Comparison of ENCODE assay signal across 9 cellular contexts in genomic region chr1:17539526-17540254, GRCh38. TPM values are rescaled to one million over a fixed set of nuclear protein-coding genes. Genes with fewer than 3 reads are reported as not detected.
DNase-seq lines count a peak whose midpoint lies in the region; ATAC-seq, FAIRE-seq and TF ChIP-seq lines count a peak whose summit lies in the region.
"Had no signal": no experiment of that assay in that cellular context is flagged by ENCODE, and none has a peak within 500 bp of the region (broad histone marks: within the 10 kb centered on the region; RNA-seq: fewer than 3 reads in every experiment).

TSS of gene ARHGEF10L (plus strand) at chr1:17539698. CDS start at chr1:17580596, 40,898 bp downstream.

- peak within 1 kb of the TSS; percentile 75 for H2BK5ac ChIP-seq in IMR-90 (ENCODE audit: low read depth, low read length, poor library complexity, severe bottlenecking)

- H3K36me3 ChIP-seq in BJ (ENCODE audit: control insufficient read depth, insufficient read depth, low read length) (no peaks in the 10 kb centered on the region), IMR-90 (ENCODE audit: control insufficient read depth, insufficient read depth, low read length) (no peaks in the 10 kb centered on the region), tibial artery (no peaks in the 10 kb centered on the region)

- dilution Hi-C loops in IMR-90 (cut with HindIII; ENCODE audit: low sequenced_read_pairs, unreplicated experiment), result no loop called here

- TF ChIP-seq POLR2A in IMR-90 (IDR thresholded peaks at IDR 0.05; ENCODE audit: low read depth, low read length), result no peak
- TF ChIP-seq POLR2A in GM12892 (IDR thresholded peaks at IDR 0.05; ENCODE audit: low read depth, low read length), result no peak

- H3K14ac ChIP-seq in IMR-90 (replicated peaks; ENCODE audit: low read depth, low read length), result peak within 1 kb of the TSS; percentile 99

- peak within 1 kb of the TSS; percentile 89 for H3K56ac ChIP-seq in IMR-90 (ENCODE audit: extremely low read depth, insufficient read depth, low read length)

- peaks cover 19% of the 10 kb centered on the region for H3K4me1 Mint-ChIP-seq in memory B cell

- peaks cover 2% of the 10 kb centered on the region for H3K9me3 Mint-ChIP-seq in memory B cell

- peak within 1 kb of the TSS; percentile 80 for H3K4me3 Mint-ChIP-seq in memory B cell

- peak within 1 kb of the TSS; percentile 30 for H3K18ac ChIP-seq in IMR-90 (ENCODE audit: low read depth, low read length)

- H3K79me1 ChIP-seq in IMR-90 (ENCODE audit: low read depth in 1 of 2, low read length in 2 of 2), result peaks cover 15 to 25% of the 10 kb centered on the region in 2 experiments; a peak in 3 of 4 replicates

- peak within 1 kb of the TSS; percentile 83 for H4K5ac ChIP-seq in IMR-90 (ENCODE audit: low read depth, low read length)

- H3K4me3 ChIP-seq in BJ (ENCODE audit: low read depth, low read length) (peak within 1 kb of the TSS; percentile 72), IMR-90 (ENCODE audit: insufficient read depth, low read depth, low read length) (peak within 1 kb of the TSS; percentile 79), dorsolateral prefrontal cortex (peak within 1 kb of the TSS; percentile 58 to 91 (median 81)), tibial artery (peak within 1 kb of the TSS; percentile 97 to 99)

- POLR2A ChIA-PET in BJ (lab: Charles Lee) (no interaction called here), IMR-90 (lab: Charles Lee; ENCODE audit: unreplicated experiment) (no interaction called here)

- H3K27ac ChIP-seq in IMR-90 (ENCODE audit: insufficient read depth, low read length), result peak within 1 kb of the TSS; percentile 85
- peak within 1 kb of the TSS in 53 of 59 donors; percentile 19 to 97 (median 78) for H3K27ac ChIP-seq in dorsolateral prefrontal cortex
- peak within 1 kb of the TSS; percentile 100 for H3K27ac ChIP-seq in tibial artery

- in situ Hi-C loops in IMR-90 (cut with MboI; ENCODE audit: low sequenced_read_pairs), result no loop called here

- peak within 1 kb of the TSS; percentile 61 for H2AK5ac ChIP-seq in IMR-90 (ENCODE audit: low read depth, low read length)

- H3K9ac ChIP-seq in IMR-90 (ENCODE audit: low read depth, low read length), result peak within 1 kb of the TSS; percentile 94

- no peaks in the 10 kb centered on the region for H4K20me1 ChIP-seq in IMR-90 (ENCODE audit: insufficient read depth, low read length)

- peak within 1 kb of the TSS; percentile 77 for H4K91ac ChIP-seq in IMR-90 (ENCODE audit: insufficient read depth, low read depth, low read length)

- no peaks in the 10 kb centered on the region for H3K9me3 ChIP-seq in IMR-90 (ENCODE audit: control insufficient read depth, insufficient read depth, low read length)
- H3K9me3 ChIP-seq in tibial artery, result no peaks in the 10 kb centered on the region

- H3K4me2 ChIP-seq in IMR-90 (ENCODE audit: low read depth, low read length), result peak within 1 kb of the TSS; percentile 95

- H3K27ac Mint-ChIP-seq in memory B cell, result peak within 1 kb of the TSS; percentile 14

- H2BK15ac ChIP-seq in IMR-90 (ENCODE audit: low read depth, low read length), result no peak within 1 kb of the TSS; the same call in 2 of the 3 replicates

- TF ChIP-seq CTCF in BJ (IDR thresholded peaks at IDR 0.05; ENCODE audit: insufficient read depth, low read depth, low read length), result no peak
- no peak for TF ChIP-seq CTCF in IMR-90 (conservative IDR thresholded peaks at IDR 0.05; ENCODE audit: low read depth, low read length)
- TF ChIP-seq CTCF in dorsolateral prefrontal cortex (IDR thresholded peaks at IDR 0.05 in 54 of 56, conservative IDR thresholded peaks at IDR 0.05 in 2 of 56; ENCODE audit: low read depth in 1 of 56, partially characterized antibody in 56 of 56), result no peak
- no peak for TF ChIP-seq CTCF in tibial artery (IDR thresholded peaks at IDR 0.05)

- H2AFZ ChIP-seq in IMR-90 (replicated peaks; ENCODE audit: low read length, poor library complexity), result peak within 1 kb of the TSS; percentile 98

- intact Hi-C loops in IMR-90 (cut with micrococcal nuclease) (loop anchor here (5.0 kb wide), 2 partner anchors 48 to 68 kb away; no protein-coding TSS in a partner anchor), dorsolateral prefrontal cortex (cut with DNase I) (loop anchor here in 1 of 2 donors (2.0 kb wide), 1 partner anchor 67 kb away; no protein-coding TSS in a partner anchor), tibial artery (cut with DNase I; ENCODE audit: low total_unique reads) (no loop called here)

- TF ChIP-seq RAD21 in IMR-90 (IDR thresholded peaks at IDR 0.05; ENCODE audit: low read length), result no peak

- H2AK9ac ChIP-seq in IMR-90 (replicated peaks; ENCODE audit: low read depth, low read length, poor library complexity), result peak within 1 kb of the TSS; percentile 99

- FAIRE-seq in GM12892 (lab: Jason Lieb, UNC), result no peak
- FAIRE-seq: islet of Langerhans had no signal

- H3K27me3 ChIP-seq in BJ (ENCODE audit: control insufficient read depth, insufficient read depth, low read length), result no peaks in the 10 kb centered on the region
- H3K27me3 ChIP-seq in IMR-90 (ENCODE audit: control insufficient read depth, insufficient read depth, low read length), result no peaks in the 10 kb centered on the region
- H3K27me3 ChIP-seq in dorsolateral prefrontal cortex, result no peaks in the 10 kb centered on the region
- no peaks in the 10 kb centered on the region for H3K27me3 ChIP-seq in tibial artery

- H3K27me3 Mint-ChIP-seq in memory B cell, result peaks cover 14% of the 10 kb centered on the region

- H2BK120ac ChIP-seq in IMR-90 (ENCODE audit: low read depth, low read length), result peak within 1 kb of the TSS; percentile 84

- ATAC-seq in IMR-90 (ENCODE audit: low read depth) (peak; percentile 65), memory B cell (ENCODE audit: low read depth) (peak; percentile 8), GM18519 (IDR thresholded peaks at IDR 0.05; ENCODE audit: low FRiP score, unreplicated experiment) (no peak)

- CTCF ChIA-PET in BJ (lab: Yijun Ruan, JAX), result interaction anchor here (1.1 to 1.7 kb wide), 2 partner anchors 47 to 67 kb away, joined by 3 to 9 read pairs; no protein-coding TSS in a partner anchor
- CTCF ChIA-PET in IMR-90 (lab: Yijun Ruan, JAX), result no interaction called here

- H3K4ac ChIP-seq in IMR-90 (ENCODE audit: low read depth, low read length), result peak within 1 kb of the TSS; percentile 99

- no peaks in the 10 kb centered on the region; the same call in 1 of the 2 replicates for H3K9me1 ChIP-seq in IMR-90 (ENCODE audit: insufficient read depth, low read length)

- H3K36me3 Mint-ChIP-seq in memory B cell, result peaks cover 2% of the 10 kb centered on the region

- no TSS peak for BruUV-seq in IMR-90 (replicated peaks; lab: Mats Ljungman, UMichigan)

- H3K23ac ChIP-seq in IMR-90 (ENCODE audit: low read depth, low read length), result peak within 1 kb of the TSS; percentile 98

- H4K8ac ChIP-seq in IMR-90 (ENCODE audit: low read depth in 2 of 2, low read length in 2 of 2), result peak within 1 kb of the TSS; percentile 69 to 98

- 1% methylated on average over 36 of the region's 105 CpGs; no CpG with 5 or more reads in 1 of the 2 experiments for WGBS in IMR-90 (ENCODE audit: extremely low coverage in 2 of 2, insufficient read length in 1 of 2), 2 experiments

- DNase-seq in BJ (ENCODE audit: low read depth) (no peak), IMR-90 (no peak), dorsolateral prefrontal cortex (peak in 2 of 10 donors; percentile 50 to 59), memory B cell (ENCODE audit: low spot score in 2 of 2) (peak in 1 of 2 donors; percentile 30), tibial artery (peak in 1 of 2 donors; percentile 73), GM12892 (ENCODE audit: insufficient read length) (no peak)
- no peak for DNase-seq in stimulated activated CD4-positive, alpha-beta T cell treated with anti-CD3 and anti-CD28 coated beads, Interleukin-1b, Interleukin-23, amount 100 ng/mL, for 48 hours

- H3K4me1 ChIP-seq in IMR-90 (ENCODE audit: control insufficient read depth, insufficient read depth, low read length) (peaks cover 8% of the 10 kb centered on the region), tibial artery (peaks cover 0 to 62% (median 50%) of the 10 kb centered on the region in 4 donors)

- no peak within 1 kb of the TSS for H2BK20ac ChIP-seq in IMR-90 (ENCODE audit: low read depth, low read length)

TF ChIP-seq in IMR-90, 13 proteins besides CTCF, POLR2A, EP300 and RAD21:
- TF ChIP-seq RCOR1 (IDR thresholded peaks at IDR 0.05; ENCODE audit: insufficient replicate concordance, low read length), result peak; percentile 7
- TF ChIP-seq NFE2L2 (IDR thresholded peaks at IDR 0.05; ENCODE audit: low read depth, low read length), result no peak

RNA-seq across cellular contexts. Expression of gene ARHGEF10L, which starts in this region (rescaled TPM):
- polyA plus RNA-seq in BJ (2011; rRNA removed) (5.6 and 12.5 TPM in 2 replicates), IMR-90 (2012; rRNA removed) (12.4 and 14.5 TPM in 2 replicates)
- 12.0 and 13.5 TPM in 2 replicates for polyA minus RNA-seq in BJ (2011; rRNA and poly(A)+ RNA removed)
- total RNA-seq in IMR-90 (2012; rRNA removed) (4.8 and 5.0 TPM in 2 replicates), dorsolateral prefrontal cortex (10 to 100 TPM; 25.8 to 86.0 (median 36.9) TPM)
- polyA plus RNA-seq in IMR-90 (2012; cell fraction: cytosol; rRNA removed), result 7.7 and 12.8 TPM in 2 replicates
- polyA plus RNA-seq in IMR-90 (2012; cell fraction: nucleus; rRNA removed; ENCODE audit: low replicate concordance), result 23.3 and 59.8 TPM in 2 replicates
- polyA plus RNA-seq in GM12892 (2012; ENCODE audit: missing spikeins), result 0.59 TPM
